Comparison of ENCODE assay signal across 1 cellular context in genomic region chr21:44817914-44818635, GRCh38.
TF ChIP-seq lines count a peak whose summit lies in the region.

Gene SUMO3 (minus strand): TSS chr21:44818062. CDS start chr21:44817968, 94 bp downstream.

TF ChIP-seq in GM12878, 131 proteins besides CTCF, POLR2A, EP300 and RAD21 (continues in another document):
- TF ChIP-seq TCF3 (IDR thresholded peaks at IDR 0.05; ENCODE audit: borderline replicate concordance, insufficient read depth, low read depth, low read length) (no peak), CHD4 (IDR thresholded peaks at IDR 0.05) (no peak), ATF2 (IDR thresholded peaks at IDR 0.05; ENCODE audit: low read length) (no peak), HDGF (IDR thresholded peaks at IDR 0.05) (no peak), NFXL1 (IDR thresholded peaks at IDR 0.05; ENCODE audit: borderline replicate concordance) (no peak), FOXK2 (IDR thresholded peaks at IDR 0.05) (no peak), SKIL (IDR thresholded peaks at IDR 0.05; ENCODE audit: low read depth, poor library complexity, severe bottlenecking) (no peak), SMC3 (IDR thresholded peaks at IDR 0.05; ENCODE audit: borderline replicate concordance, low read length) (no peak), RFX5 (IDR thresholded peaks at IDR 0.05; ENCODE audit: low read depth, low read length) (no peak), SPI1 (IDR thresholded peaks at IDR 0.05; ENCODE audit: borderline replicate concordance, insufficient read depth, low read depth, low read length) (no peak), CREB1 (IDR thresholded peaks at IDR 0.05; ENCODE audit: low read depth) (no peak), BHLHE40 (IDR thresholded peaks at IDR 0.05; ENCODE audit: borderline replicate concordance in 1 of 2, low read depth in 2 of 2, low read length in 1 of 2) (peak; percentile 56 to 92; a peak in 3 of 4 replicates), GATAD2B (conservative IDR thresholded peaks at IDR 0.05; ENCODE audit: low read depth) (peak; percentile 91), USF2 (IDR thresholded peaks at IDR 0.05; ENCODE audit: borderline replicate concordance, low read depth, low read length) (peak; percentile 76), SMAD1 (IDR thresholded peaks at IDR 0.05; ENCODE audit: low read depth, partially characterized antibody) (no peak), IRF5 (IDR thresholded peaks at IDR 0.05; ENCODE audit: borderline replicate concordance) (no peak), IKZF2 (IDR thresholded peaks at IDR 0.05) (no peak), RCOR1 (conservative IDR thresholded peaks at IDR 0.05; ENCODE audit: low read depth, low read length) (no peak), IKZF1 (conservative IDR thresholded peaks at IDR 0.05) (peak; percentile 76), JUNB (IDR thresholded peaks at IDR 0.05) (no peak), IRF4 (IDR thresholded peaks at IDR 0.05; ENCODE audit: low read depth, low read length) (no peak), NR2C1 (IDR thresholded peaks at IDR 0.05) (no peak), RBBP5 (conservative IDR thresholded peaks at IDR 0.05) (no peak), PAX8 (IDR thresholded peaks at IDR 0.05) (no peak), KLF5 (IDR thresholded peaks at IDR 0.05; ENCODE audit: partially characterized antibody) (no peak), TCF12 (IDR thresholded peaks at IDR 0.05; ENCODE audit: low read depth, low read length) (no peak), KAT2A (conservative IDR thresholded peaks at IDR 0.05; ENCODE audit: control insufficient read depth, low read depth, low read length) (no peak), TARDBP (IDR thresholded peaks at IDR 0.05; ENCODE audit: borderline replicate concordance) (no peak), WRNIP1 (IDR thresholded peaks at IDR 0.05; ENCODE audit: borderline replicate concordance, low read depth, low read length) (no peak), POLR2AphosphoS2 (IDR thresholded peaks at IDR 0.05; ENCODE audit: low read depth, low read length) (peak; percentile 55; the same call in 1 of the 2 replicates), JUND (IDR thresholded peaks at IDR 0.05; ENCODE audit: low read depth, low read length) (no peak), CHD1 (IDR thresholded peaks at IDR 0.05; ENCODE audit: low read depth, low read length) (no peak), RELB (IDR thresholded peaks at IDR 0.05; ENCODE audit: low read depth) (no peak), TBL1XR1 (IDR thresholded peaks at IDR 0.05; ENCODE audit: low read depth, low read length) (no peak), CBX3 (IDR thresholded peaks at IDR 0.05; ENCODE audit: borderline replicate concordance, low read depth) (no peak), CEBPZ (IDR thresholded peaks at IDR 0.05; ENCODE audit: low read depth, low read length) (no peak), ASH2L (IDR thresholded peaks at IDR 0.05; ENCODE audit: borderline replicate concordance, low read depth) (no peak), ELK1 (IDR thresholded peaks at IDR 0.05; ENCODE audit: low read depth, low read length) (no peak), ZNF217 (IDR thresholded peaks at IDR 0.05) (0 out of 2 replicates have a peak, but pooled peaks have one; percentile 33), USF1 (IDR thresholded peaks at IDR 0.05; ENCODE audit: borderline replicate concordance, extremely low read length, insufficient read depth, low read depth, low read length) (peak; percentile 96), ZNF687 (IDR thresholded peaks at IDR 0.05) (peak; percentile 80), ZBTB4 (CRISPR knock-in tag; IDR thresholded peaks at IDR 0.05) (0 out of 2 replicates have a peak, but pooled peaks have one; percentile 44), EED (IDR thresholded peaks at IDR 0.05; ENCODE audit: low read depth) (no peak)
